ENCODE assay signal across 10 cellular contexts in the genomic region with DNA sequence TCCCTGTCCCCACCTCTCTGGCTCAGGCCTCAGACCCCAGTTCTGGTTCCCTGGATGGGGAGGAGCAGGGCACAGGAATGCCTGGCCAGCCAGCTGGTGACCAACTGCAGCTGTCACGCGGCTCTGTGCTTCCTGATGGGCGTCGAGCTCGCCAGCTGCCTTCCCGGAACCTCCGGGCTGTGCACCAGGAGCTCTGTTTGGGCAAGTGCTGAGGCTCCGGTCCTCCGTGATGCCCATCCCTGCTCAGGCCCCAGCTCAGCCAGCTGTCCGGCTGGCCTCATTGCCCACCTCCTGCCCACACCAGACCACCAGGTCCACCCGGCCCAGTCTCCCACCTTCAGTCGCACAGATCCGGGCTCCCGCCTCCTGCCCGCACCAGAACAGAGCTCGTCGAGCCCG. TPM values are rescaled to one million over a fixed set of nuclear protein-coding genes. Genes with fewer than 3 reads are reported as not detected.
DNase-seq lines count a peak whose midpoint lies in the region; ATAC-seq and TF ChIP-seq lines count a peak whose summit lies in the region.
"Had no signal": no experiment of that assay in that cellular context is flagged by ENCODE, and none has a peak within 500 bp of the region (broad histone marks: within the 10 kb centered on the region; RNA-seq: fewer than 3 reads in every experiment).

No MANE protein-coding gene starts in this region.

- peaks cover 32% of the 10 kb centered on the region for H4K20me1 ChIP-seq in smooth muscle cell (ENCODE audit: low read depth)

- H3K4me3 ChIP-seq in H7 (ENCODE audit: insufficient read depth, low read depth, low read length) (no peak overlapping the region), left lung (peak overlapping the region in 1 of 2 donors; percentile 23), smooth muscle cell (no peak overlapping the region)

- H3K4me1 Mint-ChIP-seq in chondrocyte (ENCODE audit: low read depth), result peaks cover 76% of the 10 kb centered on the region

- intact Hi-C loops in left lung (cut with DNase I), result no loop called here

- peak overlapping the region; percentile 98 for H3K27ac Mint-ChIP-seq in chondrocyte (ENCODE audit: unreplicated experiment)

- H3K9me3 ChIP-seq in left lung, result no peaks in the 10 kb centered on the region
- H3K9me3 ChIP-seq in smooth muscle cell (replicated peaks; ENCODE audit: low read depth), result no peaks in the 10 kb centered on the region

- peak overlapping the region; percentile 63 to 95 for H3K27ac ChIP-seq in left lung
- peak overlapping the region; percentile 81 for H3K27ac ChIP-seq in smooth muscle cell (ENCODE audit: low read depth)

- peak; percentile 6 for ATAC-seq in left lung

- peaks cover 5% of the 10 kb centered on the region for H3F3A ChIP-seq in smooth muscle cell (ENCODE audit: low read depth)

- DNase-seq in H7, result peak; percentile 24
- peak; percentile 92 for DNase-seq in chondrocyte (ENCODE audit: low spot score)
- DNase-seq in left lung, result peak; percentile 62 to 88
- no peak for DNase-seq in smooth muscle cell (lab: John Stamatoyannopoulos, UW; ENCODE audit: unreplicated experiment)
- DNase-seq in NCI-H2227 treated with DMSO at 0.1 percent for 48 hours (lab: John Stamatoyannopoulos, UW), result no peak
- no peak for DNase-seq in T-helper 1 cell
- DNase-seq in Kasumi-1 (lab: John Stamatoyannopoulos, UW), result no peak
- DNase-seq in NCI-H524 treated with DMSO at 0.1 percent for 48 hours (lab: John Stamatoyannopoulos, UW), result no peak
- DNase-seq: NCI-H526 treated with DMSO at 0.1 percent for 48 hours; stimulated activated CD4-positive, alpha-beta T cell treated with anti-CD3 and anti-CD28 coated beads, Interleukin-1b, Interleukin-23, amount 100 ng/mL, for 48 hours had no signal

- H2AFZ ChIP-seq in smooth muscle cell (ENCODE audit: low read depth), result no peak overlapping the region

- peaks cover 14% of the 10 kb centered on the region for H3K36me3 ChIP-seq in H7 (replicated peaks; ENCODE audit: control insufficient read depth, insufficient read depth, low read length)
- peaks cover 0 to 40% of the 10 kb centered on the region in 2 donors for H3K36me3 ChIP-seq in left lung
- H3K36me3 ChIP-seq in smooth muscle cell (ENCODE audit: low read depth), result no peaks in the 10 kb centered on the region

- H3K27me3 ChIP-seq in H7 (ENCODE audit: control insufficient read depth, insufficient read depth, low read length), result peaks cover 2% of the 10 kb centered on the region; the same call in 1 of the 2 replicates
- no peaks in the 10 kb centered on the region for H3K27me3 ChIP-seq in left lung
- no peaks in the 10 kb centered on the region for H3K27me3 ChIP-seq in smooth muscle cell (ENCODE audit: low read depth)

- H3K9me3 Mint-ChIP-seq in chondrocyte (ENCODE audit: low read depth), result no peaks in the 10 kb centered on the region

- 97% methylated on average over 18 of the region's 18 CpGs for WGBS in smooth muscle cell (ENCODE audit: low lambda C conversion rate)

- H3K4me2 ChIP-seq in smooth muscle cell, result peak overlapping the region; percentile 99

- H3K36me3 Mint-ChIP-seq in chondrocyte (ENCODE audit: low read depth), result peaks cover 9% of the 10 kb centered on the region

- no peak overlapping the region for H3K9ac ChIP-seq in smooth muscle cell (ENCODE audit: low read depth)

- H3K4me1 ChIP-seq in left lung (peaks cover 25 to 78% of the 10 kb centered on the region in 2 donors), smooth muscle cell (ENCODE audit: low read depth) (peaks cover 19% of the 10 kb centered on the region)

- H3K4me3 Mint-ChIP-seq in chondrocyte (ENCODE audit: unreplicated experiment), result peak overlapping the region; percentile 84

- H3K27me3 Mint-ChIP-seq in chondrocyte (ENCODE audit: low read depth), result no peaks in the 10 kb centered on the region

- H3K79me2 ChIP-seq in smooth muscle cell (ENCODE audit: low read depth), result peaks cover 27% of the 10 kb centered on the region

- TF ChIP-seq CTCF in chondrocyte (IDR thresholded peaks at IDR 0.05) (no peak), left lung (IDR thresholded peaks at IDR 0.05) (no peak), smooth muscle cell (IDR thresholded peaks at IDR 0.05; ENCODE audit: borderline replicate concordance, insufficient read depth, poor library complexity, severe bottlenecking) (no peak)

RNA-seq across cellular contexts. Expression of gene IFFO1, which starts 4.8 kb away (rescaled TPM):
- total RNA-seq in H7 (2014; rRNA removed; shearing (Covaris generic)), result 15.1 and 18.2 TPM in 2 replicates
- total RNA-seq in chondrocyte (29.0 to 29.5 TPM (median 29.2 TPM) in 3 replicates), left lung (10 to 100 TPM; 15.2 to 27.9 TPM), smooth muscle cell (4.2 and 5.2 TPM in 2 replicates)
- 13.3 and 19.1 TPM in 2 replicates for polyA plus RNA-seq in smooth muscle cell

RNA-seq across cellular contexts. Expression of gene GAPDH, which starts 16.7 kb away (rescaled TPM):
- 6,920 and 8,270 TPM in 2 replicates for total RNA-seq in H7 (2014; rRNA removed; shearing (Covaris generic))
- total RNA-seq in chondrocyte (2,133 to 3,148 TPM (median 3,067 TPM) in 3 replicates), left lung (1,000 to 10,000 TPM; 1,126 to 2,070 TPM), smooth muscle cell (5,015 and 5,158 TPM in 2 replicates)
- polyA plus RNA-seq in smooth muscle cell, result 9,934 and 11,119 TPM in 2 replicates

RNA-seq across cellular contexts. Expression of gene NOP2, which starts 17.0 kb away (rescaled TPM):
- total RNA-seq in H7 (2014; rRNA removed; shearing (Covaris generic)), result 64.2 and 68.8 TPM in 2 replicates
- total RNA-seq in chondrocyte (27.1 to 39.3 TPM (median 32.5 TPM) in 3 replicates), left lung (10 to 100 TPM; 23.4 to 48.1 TPM), smooth muscle cell (29.7 and 41.9 TPM in 2 replicates)
- 23.6 and 30.4 TPM in 2 replicates for polyA plus RNA-seq in smooth muscle cell

RNA-seq across cellular contexts. Expression of gene CHD4, which starts 56.1 kb away (rescaled TPM):
- 236 and 245 TPM in 2 replicates for total RNA-seq in H7 (2014; rRNA removed; shearing (Covaris generic))
- 227 to 242 TPM (median 231 TPM) in 3 replicates for total RNA-seq in chondrocyte
- 100 to 1,000 TPM; 159 to 171 TPM for total RNA-seq in left lung
- 172 and 176 TPM in 2 replicates for total RNA-seq in smooth muscle cell
- 87.5 and 122 TPM in 2 replicates for polyA plus RNA-seq in smooth muscle cell

RNA-seq across cellular contexts. Expression of gene NCAPD2, which starts 57.2 kb away (rescaled TPM):
- 104 and 113 TPM in 2 replicates for total RNA-seq in H7 (2014; rRNA removed; shearing (Covaris generic))
- total RNA-seq in chondrocyte (23.0 to 27.7 TPM (median 25.0 TPM) in 3 replicates), left lung (10 to 100 TPM; 23.1 to 29.4 TPM), smooth muscle cell (22.7 and 78.9 TPM in 2 replicates)
- 17.6 and 21.5 TPM in 2 replicates for polyA plus RNA-seq in smooth muscle cell

Comparison
In these comparisons a context has a peak if more than half of its experiments do, and no peak if none do; other contexts are left out.
1. DNase-seq: peak in H7 (single experiment), chondrocyte (single experiment) and left lung (2 of 2); none in smooth muscle cell (single experiment), NCI-H2227 treated with DMSO at 0.1 percent for 48 hours (single experiment), T-helper 1 cell (0 of 5), Kasumi-1 (0 of 2) and NCI-H524 treated with DMSO at 0.1 percent for 48 hours (single experiment).